Comparison of ENCODE assay signal across 14 cellular contexts in the genomic region with DNA sequence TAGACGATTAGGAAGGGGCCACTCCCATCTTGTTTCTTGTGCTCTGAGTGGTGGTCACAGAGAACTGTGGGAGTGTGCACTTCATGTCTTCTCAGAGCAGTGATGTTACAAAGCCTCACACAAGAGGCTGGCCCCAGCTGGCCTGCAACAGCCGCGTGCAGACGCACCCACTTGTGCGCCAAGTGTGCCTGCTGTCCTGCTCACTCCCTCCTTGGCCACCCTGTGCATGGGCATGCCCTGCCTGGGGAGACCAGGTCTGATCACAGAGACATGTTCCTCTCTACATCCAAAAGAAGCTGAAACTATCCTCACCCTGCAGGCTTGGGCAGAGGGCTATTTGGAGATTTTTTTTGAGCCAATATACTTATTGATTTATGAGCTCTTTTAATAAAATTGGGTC.
"Had no signal": no experiment of that assay in that cellular context is flagged by ENCODE, and none has a peak within 500 bp of the region (broad histone marks: within the 10 kb centered on the region; RNA-seq: fewer than 3 reads in every experiment).

No MANE protein-coding gene starts in this region.

- DNase-seq: activated CD4-positive, alpha-beta T cell treated with anti-CD3 and anti-CD28 coated beads, Interleukin-2, amount 50 U/mL, for 1 hour; activated naive CD4-positive, alpha-beta T cell treated with anti-CD3 and anti-CD28 coated beads, Interleukin-2, amount 10 ng/mL, durations not matched to agents 7 days and 5 days; activated T-cell treated with anti-CD3 and anti-CD28 coated beads for 4 hours; adrenal gland; central memory CD4-positive, alpha-beta T cell; cortex of kidney; effector memory CD4-positive, alpha-beta T cell; gastrocnemius medialis; kidney; nephron progenitor cell; ovary; thyroid gland; uterus had no signal

- H3K4me1 ChIP-seq: adrenal gland, gastrocnemius medialis, thyroid gland, uterus had no signal

- H3K27me3 ChIP-seq: adrenal gland, gastrocnemius medialis, ovary, thyroid gland, uterus had no signal

- H3K27ac ChIP-seq: adrenal gland, epithelial cell of prostate, gastrocnemius medialis, ovary, thyroid gland, uterus had no signal

- H3K36me3 ChIP-seq: adrenal gland, gastrocnemius medialis, ovary, thyroid gland, uterus had no signal

- H3K4me3 ChIP-seq: adrenal gland, gastrocnemius medialis, ovary, thyroid gland, uterus had no signal

- H3K9me3 ChIP-seq: adrenal gland, gastrocnemius medialis, thyroid gland, uterus had no signal
